11 cellular contexts compared by ENCODE assay signal in genomic region chr15:90420488-90420850, GRCh38. TPM values are rescaled to one million over a fixed set of nuclear protein-coding genes. Genes with fewer than 3 reads are reported as not detected.
DNase-seq lines count a peak whose midpoint lies in the region; ATAC-seq and TF ChIP-seq lines count a peak whose summit lies in the region.
"Had no signal": no experiment of that assay in that cellular context is flagged by ENCODE, and none has a peak within 500 bp of the region (broad histone marks: within the 10 kb centered on the region; RNA-seq: fewer than 3 reads in every experiment).

No MANE protein-coding gene starts in this region.

- peak overlapping the region; percentile 7 for H3K27ac ChIP-seq in colonic mucosa
- peak overlapping the region; percentile 73 to 93 for H3K27ac ChIP-seq in aorta (ENCODE audit: low read depth in 1 of 2, low read length in 2 of 2)

- peaks cover 25% of the 10 kb centered on the region for H3K4me1 ChIP-seq in colonic mucosa
- peaks cover 2 to 14% of the 10 kb centered on the region in 2 donors for H3K4me1 ChIP-seq in aorta (ENCODE audit: control insufficient read depth in 1 of 2, insufficient read depth in 2 of 2, low read length in 2 of 2)

- H3K9ac ChIP-seq in colonic mucosa (ENCODE audit: low read depth in 2 of 2, low read length in 2 of 2), result peak overlapping the region in 1 of 2 donors; percentile 35

- no peaks in the 10 kb centered on the region for H3K9me3 ChIP-seq in colonic mucosa
- no peaks in the 10 kb centered on the region for H3K9me3 ChIP-seq in aorta (ENCODE audit: control insufficient read depth, low read length)

- H3K27me3 Mint-ChIP-seq in stimulated activated naive CD8-positive, alpha-beta T cell treated with anti-CD3 and anti-CD28 coated beads, Interleukin-15, Interleukin-2, amounts not matched to agents 100 ng/mL and 50 ng/mL, for 24 hours, result no peaks in the 10 kb centered on the region
- H3K27me3 Mint-ChIP-seq in nephron (ENCODE audit: low read depth), result no peaks in the 10 kb centered on the region

- H3K4me1 Mint-ChIP-seq in stimulated activated naive CD8-positive, alpha-beta T cell treated with anti-CD3 and anti-CD28 coated beads, Interleukin-15, Interleukin-2, amounts not matched to agents 100 ng/mL and 50 ng/mL, for 24 hours (ENCODE audit: low read depth), result peaks cover 91% of the 10 kb centered on the region
- H3K4me1 Mint-ChIP-seq in nephron, result peaks cover 36% of the 10 kb centered on the region

- no peak for DNase-seq in stimulated activated naive CD8-positive, alpha-beta T cell treated with anti-CD3 and anti-CD28 coated beads, Interleukin-15, Interleukin-2, amounts not matched to agents 100 U/mL and 50 U/mL, for 24 hours
- no peak for DNase-seq in colonic mucosa
- DNase-seq in aorta, result no peak
- no peak for DNase-seq in NCI-H2107 treated with DMSO at 0.1 percent for 48 hours (lab: John Stamatoyannopoulos, UW; ENCODE audit: unreplicated experiment)
- no peak for DNase-seq in glomerular visceral epithelial cell (ENCODE audit: extremely low spot score)
- DNase-seq in occipital lobe (lab: John Stamatoyannopoulos, UW), result no peak
- DNase-seq: KG1; NCI-H69; stimulated activated CD4-positive, alpha-beta T cell treated with anti-CD3 and anti-CD28 coated beads, Interleukin-15, amount 100 ng/mL, for 24 hours had no signal

- H3K27me3 ChIP-seq in colonic mucosa, result no peaks in the 10 kb centered on the region
- H3K27me3 ChIP-seq in aorta (ENCODE audit: control insufficient read depth in 1 of 2, insufficient read depth in 2 of 2, low read length in 1 of 2), result no peaks in the 10 kb centered on the region

- peaks cover 23% of the 10 kb centered on the region for H3K36me3 Mint-ChIP-seq in stimulated activated naive CD8-positive, alpha-beta T cell treated with anti-CD3 and anti-CD28 coated beads, Interleukin-15, Interleukin-2, amounts not matched to agents 100 ng/mL and 50 ng/mL, for 24 hours (ENCODE audit: low read depth)
- peaks cover 6% of the 10 kb centered on the region for H3K36me3 Mint-ChIP-seq in nephron (ENCODE audit: low read depth)

- intact Hi-C loops in colonic mucosa (cut with DNase I) (no loop called here), aorta (cut with DNase I) (no loop called here)

- 75 to 90% methylated on average over 1 of the region's 1 CpG for WGBS in aorta, 2 donors

- peak overlapping the region; percentile 95 for H3K27ac Mint-ChIP-seq in stimulated activated naive CD8-positive, alpha-beta T cell treated with anti-CD3 and anti-CD28 coated beads, Interleukin-15, Interleukin-2, amounts not matched to agents 100 ng/mL and 50 ng/mL, for 24 hours
- peak overlapping the region in 2 of 3 experiments; percentile 56 to 64 for H3K27ac Mint-ChIP-seq in nephron

- ATAC-seq in stimulated activated naive CD8-positive, alpha-beta T cell treated with anti-CD3 and anti-CD28 coated beads, Interleukin-15, Interleukin-2, amounts not matched to agents 100 U/mL and 50 U/mL, for 24 hours, result no peak
- ATAC-seq in aorta (ENCODE audit: low FRiP score), result peak; percentile 42

- peak overlapping the region; percentile 66 for H3K4me3 Mint-ChIP-seq in stimulated activated naive CD8-positive, alpha-beta T cell treated with anti-CD3 and anti-CD28 coated beads, Interleukin-15, Interleukin-2, amounts not matched to agents 100 ng/mL and 50 ng/mL, for 24 hours
- H3K4me3 Mint-ChIP-seq in nephron, result peak overlapping the region in 1 of 3 experiments; percentile 13

- H3K36me3 ChIP-seq in colonic mucosa (no peaks in the 10 kb centered on the region), aorta (ENCODE audit: control insufficient read depth in 1 of 2, insufficient read depth in 2 of 2, low read length in 1 of 2) (no peaks in the 10 kb centered on the region)

- TF ChIP-seq CTCF in colonic mucosa (IDR thresholded peaks at IDR 0.05) (no peak), nephron (IDR thresholded peaks at IDR 0.05; ENCODE audit: unreplicated experiment in 3 of 3) (no peak)

- H3K9me3 Mint-ChIP-seq in stimulated activated naive CD8-positive, alpha-beta T cell treated with anti-CD3 and anti-CD28 coated beads, Interleukin-15, Interleukin-2, amounts not matched to agents 100 ng/mL and 50 ng/mL, for 24 hours, result no peaks in the 10 kb centered on the region
- H3K9me3 Mint-ChIP-seq in nephron, result peaks cover 3% of the 10 kb centered on the region

- H3K4me3 ChIP-seq in colonic mucosa (no peak overlapping the region), aorta (ENCODE audit: low read length in 2 of 2) (peak overlapping the region in 1 of 2 donors; percentile 14)

RNA-seq across cellular contexts. Expression of gene IQGAP1, which starts 32.4 kb away (rescaled TPM):
- 100 to 1,000 TPM; 210 to 243 TPM for total RNA-seq in colonic mucosa
- total RNA-seq in aorta, result 100 to 1,000 TPM; 273 to 297 TPM
- polyA plus RNA-seq in aorta, result 100 to 1,000 TPM in 1 of 2 donors, 10 to 100 TPM in 1; 61.1 to 134 TPM
- 41.0 TPM for total RNA-seq in occipital lobe
